ENCODE assay signal across 8 cellular contexts in genomic region chr3:5057857-5058324, GRCh38.
DNase-seq lines count a peak whose midpoint lies in the region; TF ChIP-seq lines count a peak whose summit lies in the region.

No MANE protein-coding gene starts in this region.

- H3K27me3 Mint-ChIP-seq in HFFc6 (ENCODE audit: insufficient read depth) = peaks cover 13% of the 10 kb centered on the region; the same call in 1 of the 2 replicates

- in situ Hi-C loops in brain microvascular endothelial cell (cut with HindIII; ENCODE audit: low pct_ligation_motif_present, low sequenced_read_pairs) = no loop called here

- no peaks in the 10 kb centered on the region for H3K27me3 ChIP-seq in brain microvascular endothelial cell (replicated peaks)

- H3K27ac ChIP-seq in brain microvascular endothelial cell = peak overlapping the region; percentile 56

- no peaks in the 10 kb centered on the region for H3K36me3 ChIP-seq in brain microvascular endothelial cell (replicated peaks)

- no peak overlapping the region; the same call in 1 of the 2 replicates for H3K4me3 Mint-ChIP-seq in HFFc6

- no peak overlapping the region for H3K4me3 ChIP-seq in brain microvascular endothelial cell (ENCODE audit: low read depth, low read length)

- no peaks in the 10 kb centered on the region for H3K9me3 Mint-ChIP-seq in HFFc6

- TF ChIP-seq CTCF in HFFc6 (IDR thresholded peaks at IDR 0.05) = peak; percentile 88
- TF ChIP-seq CTCF in brain microvascular endothelial cell (IDR thresholded peaks at IDR 0.05; ENCODE audit: low read depth, low read length, missing control alignments) = peak; percentile 75

- peaks cover 47% of the 10 kb centered on the region for H3K4me1 Mint-ChIP-seq in HFFc6 (ENCODE audit: low read depth)

- peak; percentile 33 for DNase-seq in DMS79 treated with DMSO at 0.1 percent for 48 hours (lab: John Stamatoyannopoulos, UW)
- DNase-seq in DMS79 (lab: John Stamatoyannopoulos, UW) = no peak
- DNase-seq in HFFc6 = peak; percentile 84
- peak; percentile 85 for DNase-seq in MV-4-11 (lab: John Stamatoyannopoulos, UW)
- peak; percentile 70 for DNase-seq in UCSD-AML1 (lab: John Stamatoyannopoulos, UW; ENCODE audit: unreplicated experiment)
- DNase-seq in brain microvascular endothelial cell = peak; percentile 90
- peak; percentile 44 for DNase-seq in iPS-NIHi7 (ENCODE audit: extremely low spot score)
- DNase-seq in stimulated activated CD4-positive, alpha-beta T cell treated with anti-CD3 and anti-CD28 coated beads, Interleukin-12 subunit alpha, Interleukin-12 subunit beta, amount 100 ng/mL, for 48 hours (ENCODE audit: low read depth in 2 of 3, low spot score in 1 of 3) = peak; percentile 58 to 75 (median 68)

- H3K36me3 Mint-ChIP-seq in HFFc6 (ENCODE audit: low read depth) = no peaks in the 10 kb centered on the region

- H3K27ac Mint-ChIP-seq in HFFc6 = peak overlapping the region; percentile 48; the same call in 1 of the 2 replicates
